ENCODE assay signal across 23 cellular contexts in the genomic region with DNA sequence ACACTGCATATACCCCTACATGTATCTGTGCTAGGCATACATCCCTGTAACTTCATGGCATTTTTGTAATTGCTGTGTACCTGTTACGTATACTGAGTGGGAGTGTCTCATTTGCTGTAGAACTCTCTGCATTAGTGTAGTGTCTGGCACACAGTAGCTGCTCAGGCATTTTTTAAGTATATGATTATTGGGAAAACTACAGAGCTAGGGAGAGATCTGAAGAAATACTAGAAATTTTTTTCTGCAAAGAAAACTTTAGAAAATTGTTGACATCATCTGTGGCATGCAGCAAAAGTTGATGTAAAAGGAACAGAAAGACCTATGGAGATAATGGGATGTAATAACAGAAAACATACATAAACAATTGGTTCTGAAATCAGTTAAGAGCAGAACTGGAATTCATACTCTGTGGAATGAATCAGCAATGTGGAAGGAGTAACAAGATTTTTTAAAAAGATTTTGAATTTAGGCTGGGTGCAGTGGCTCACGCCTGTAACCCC. TPM values are rescaled to one million over a fixed set of nuclear protein-coding genes. Genes with fewer than 3 reads are reported as not detected.
DNase-seq lines count a peak whose midpoint lies in the region; ATAC-seq and TF ChIP-seq lines count a peak whose summit lies in the region.
"Had no signal": no experiment of that assay in that cellular context is flagged by ENCODE, and none has a peak within 500 bp of the region (broad histone marks: within the 10 kb centered on the region; RNA-seq: fewer than 3 reads in every experiment).

No MANE protein-coding gene starts in this region.

- peak overlapping the region; percentile 26 for H3K27ac Mint-ChIP-seq in activated naive CD4-positive, alpha-beta T cell treated with anti-CD3 and anti-CD28 coated beads for 36 hours
- peak overlapping the region; percentile 20 for H3K27ac Mint-ChIP-seq in stimulated activated naive B cell treated with anti-CD40 and anti-IgM and Interleukin-4, amounts not matched to agents 10 μg/mL and 1 μg/mL and 100 μg/mL, for 72 hours
- H3K27ac Mint-ChIP-seq: T-cell had no signal

- no peak overlapping the region for H3K14ac ChIP-seq in IMR-90 (replicated peaks; ENCODE audit: low read depth, low read length)

- H2AFZ ChIP-seq in IMR-90 (replicated peaks; ENCODE audit: low read length, poor library complexity): no peak overlapping the region

- no peaks in the 10 kb centered on the region for H3K9me3 Mint-ChIP-seq in activated naive CD4-positive, alpha-beta T cell treated with anti-CD3 and anti-CD28 coated beads for 36 hours
- H3K9me3 Mint-ChIP-seq in stimulated activated naive B cell treated with anti-CD40 and anti-IgM and Interleukin-4, amounts not matched to agents 10 μg/mL and 1 μg/mL and 100 μg/mL, for 72 hours: no peaks in the 10 kb centered on the region
- H3K9me3 Mint-ChIP-seq: H9; naive thymus-derived CD8-positive, alpha-beta T cell; T-cell had no signal

- H3K27ac ChIP-seq in IMR-90 (ENCODE audit: insufficient read depth, low read length): no peak overlapping the region
- H3K27ac ChIP-seq in A673 (ENCODE audit: low read depth, low read length, poor library complexity, severe bottlenecking): no peak overlapping the region
- H3K27ac ChIP-seq: body of pancreas, thyroid gland had no signal

- H3K4me2 ChIP-seq in IMR-90 (ENCODE audit: low read depth, low read length): 0 out of 2 replicates have a peak overlapping the region, but pooled peaks have one; percentile 54

- H3K27me3 ChIP-seq in IMR-90 (ENCODE audit: control insufficient read depth, insufficient read depth, low read length) (no peaks in the 10 kb centered on the region), A673 (replicated peaks; ENCODE audit: insufficient read depth, low read depth, low read length, poor library complexity) (no peaks in the 10 kb centered on the region)
- H3K27me3 ChIP-seq: BE2C, body of pancreas, MG63, stomach, thyroid gland had no signal

- TF ChIP-seq CTCF in IMR-90 (conservative IDR thresholded peaks at IDR 0.05; ENCODE audit: low read depth, low read length) (no peak), A673 (conservative IDR thresholded peaks at IDR 0.05; ENCODE audit: low read depth, low read length) (no peak)

- H3K23ac ChIP-seq in IMR-90 (ENCODE audit: low read depth, low read length): no peak overlapping the region

- peaks cover 14% of the 10 kb centered on the region for H3K36me3 Mint-ChIP-seq in activated naive CD4-positive, alpha-beta T cell treated with anti-CD3 and anti-CD28 coated beads for 36 hours (ENCODE audit: low read depth)
- peaks cover 16 to 17% of the 10 kb centered on the region in 2 donors for H3K36me3 Mint-ChIP-seq in stimulated activated naive B cell treated with anti-CD40 and anti-IgM and Interleukin-4, amounts not matched to agents 10 μg/mL and 1 μg/mL and 100 μg/mL, for 72 hours

- H2BK120ac ChIP-seq in IMR-90 (ENCODE audit: low read depth, low read length): no peak overlapping the region

- intact Hi-C loops in activated naive CD4-positive, alpha-beta T cell treated with anti-CD3 and anti-CD28 coated beads for 36 hours (cut with micrococcal nuclease): no loop called here
- intact Hi-C loops in IMR-90 (cut with micrococcal nuclease): no loop called here
- intact Hi-C loops in A673 (cut with micrococcal nuclease; ENCODE audit: unreplicated experiment): no loop called here

- in situ Hi-C loops in IMR-90 (cut with MboI; ENCODE audit: low sequenced_read_pairs): no loop called here

- H2BK20ac ChIP-seq in IMR-90 (ENCODE audit: low read depth, low read length): no peak overlapping the region

- peaks cover 100% of the 10 kb centered on the region for H4K20me1 ChIP-seq in IMR-90 (ENCODE audit: insufficient read depth, low read length)

- H3K79me1 ChIP-seq in IMR-90 (ENCODE audit: low read depth in 1 of 2, low read length in 2 of 2): peaks cover 3 to 43% of the 10 kb centered on the region in 2 experiments; a peak in 3 of 4 replicates

- H3K4me1 ChIP-seq in IMR-90 (ENCODE audit: control insufficient read depth, insufficient read depth, low read length) (peaks cover 22% of the 10 kb centered on the region), A673 (ENCODE audit: insufficient read depth, low read length, poor library complexity, severe bottlenecking) (peaks cover 55% of the 10 kb centered on the region)

- H2AK9ac ChIP-seq in IMR-90 (replicated peaks; ENCODE audit: low read depth, low read length, poor library complexity): no peak overlapping the region

- CTCF ChIA-PET in activated naive CD4-positive, alpha-beta T cell treated with anti-CD3 and anti-CD28 coated beads for 36 hours (lab: Charles Lee): no interaction called here
- CTCF ChIA-PET in IMR-90 (lab: Yijun Ruan, JAX): no interaction called here
- CTCF ChIA-PET in A673 (lab: Charles Lee): no interaction called here

- H3K18ac ChIP-seq in IMR-90 (ENCODE audit: low read depth, low read length): no peak overlapping the region

- no peak overlapping the region for H2AK5ac ChIP-seq in IMR-90 (ENCODE audit: low read depth, low read length)

- no peak overlapping the region for H3K4me3 ChIP-seq in IMR-90 (ENCODE audit: insufficient read depth, low read depth, low read length)
- no peak overlapping the region for H3K4me3 ChIP-seq in A673 (ENCODE audit: low read depth, low read length, poor library complexity, severe bottlenecking)
- H3K4me3 ChIP-seq: body of pancreas, MG63, stomach, thyroid gland had no signal

- POLR2A ChIA-PET in IMR-90 (lab: Charles Lee; ENCODE audit: unreplicated experiment): no interaction called here
- POLR2A ChIA-PET in A673 (lab: Charles Lee; ENCODE audit: low non-redundant PET): no interaction called here

- no peak overlapping the region for H4K91ac ChIP-seq in IMR-90 (ENCODE audit: insufficient read depth, low read depth, low read length)

- 100% methylated on average over 1 of the region's 2 CpGs; no CpG with 5 or more reads in 1 of the 2 experiments for WGBS in IMR-90 (ENCODE audit: extremely low coverage in 2 of 2, insufficient read length in 1 of 2), 2 experiments

- no peak for DNase-seq in activated naive CD4-positive, alpha-beta T cell treated with anti-CD3 and anti-CD28 coated beads for 36 hours
- no peak for DNase-seq in activated naive CD4-positive, alpha-beta T cell treated with Interleukin-2 at 50 U/mL for 16 hours
- DNase-seq in IMR-90 (no peak), fibroblast of peridontal ligament (ENCODE audit: extremely low read depth) (peak; percentile 59), A673 (ENCODE audit: low spot score) (no peak)
- DNase-seq in stimulated activated naive B cell treated with anti-CD40 and anti-IgM and Interleukin-4, amounts not matched to agents 10 μg/mL and 1 μg/mL and 100 μg/mL, for 72 hours: no peak
- DNase-seq: BE2C; body of pancreas; DMS79; GF-D8; H9; KBM-7; MG63; naive thymus-derived CD8-positive, alpha-beta T cell; NCI-H2081 treated with DMSO at 0.1 percent for 48 hours; NCI-H226; SHP77 treated with DMSO at 0.1 percent for 48 hours; stomach; T-cell; thyroid gland had no signal

- no peak overlapping the region for H3K56ac ChIP-seq in IMR-90 (ENCODE audit: extremely low read depth, insufficient read depth, low read length)

- H3K9me3 ChIP-seq in IMR-90 (ENCODE audit: control insufficient read depth, insufficient read depth, low read length) (no peaks in the 10 kb centered on the region), A673 (ENCODE audit: low read depth, low read length, poor library complexity, severe bottlenecking) (no peaks in the 10 kb centered on the region)
- H3K9me3 ChIP-seq: BE2C, body of pancreas, MG63, stomach, thyroid gland had no signal

- no peak overlapping the region for H3K4ac ChIP-seq in IMR-90 (ENCODE audit: low read depth, low read length)

- H3K9me1 ChIP-seq in IMR-90 (ENCODE audit: insufficient read depth, low read length): peaks cover 10% of the 10 kb centered on the region

- dilution Hi-C loops in IMR-90 (cut with HindIII; ENCODE audit: low sequenced_read_pairs, unreplicated experiment): no loop called here

- H3K4me1 Mint-ChIP-seq in activated naive CD4-positive, alpha-beta T cell treated with anti-CD3 and anti-CD28 coated beads for 36 hours (ENCODE audit: low read depth): peaks cover 73% of the 10 kb centered on the region
- peaks cover 18 to 56% of the 10 kb centered on the region in 2 donors for H3K4me1 Mint-ChIP-seq in stimulated activated naive B cell treated with anti-CD40 and anti-IgM and Interleukin-4, amounts not matched to agents 10 μg/mL and 1 μg/mL and 100 μg/mL, for 72 hours

- H3K36me3 ChIP-seq in IMR-90 (ENCODE audit: control insufficient read depth, insufficient read depth, low read length): peaks cover 3% of the 10 kb centered on the region
- H3K36me3 ChIP-seq in A673 (ENCODE audit: insufficient read depth, low read length, poor library complexity, severe bottlenecking): no peaks in the 10 kb centered on the region
- H3K36me3 ChIP-seq: stomach, thyroid gland had no signal

- H3K27me3 Mint-ChIP-seq in activated naive CD4-positive, alpha-beta T cell treated with anti-CD3 and anti-CD28 coated beads for 36 hours (ENCODE audit: low read depth): no peaks in the 10 kb centered on the region
- H3K27me3 Mint-ChIP-seq in stimulated activated naive B cell treated with anti-CD40 and anti-IgM and Interleukin-4, amounts not matched to agents 10 μg/mL and 1 μg/mL and 100 μg/mL, for 72 hours: no peaks in the 10 kb centered on the region
- H3K27me3 Mint-ChIP-seq: naive thymus-derived CD8-positive, alpha-beta T cell; T-cell had no signal

- H3K9ac ChIP-seq in IMR-90 (ENCODE audit: low read depth, low read length): no peak overlapping the region

- H3K4me3 Mint-ChIP-seq in activated naive CD4-positive, alpha-beta T cell treated with anti-CD3 and anti-CD28 coated beads for 36 hours: no peak overlapping the region
- no peak overlapping the region for H3K4me3 Mint-ChIP-seq in stimulated activated naive B cell treated with anti-CD40 and anti-IgM and Interleukin-4, amounts not matched to agents 10 μg/mL and 1 μg/mL and 100 μg/mL, for 72 hours
- H3K4me3 Mint-ChIP-seq: H9 had no signal

- no peak overlapping the region for H4K5ac ChIP-seq in IMR-90 (ENCODE audit: low read depth, low read length)

- BruUV-seq in IMR-90 (replicated peaks; lab: Mats Ljungman, UMichigan) (no TSS peak), A673 (replicated peaks; lab: Mats Ljungman, UMichigan) (no TSS peak)

- no peak overlapping the region for H2BK15ac ChIP-seq in IMR-90 (ENCODE audit: low read depth, low read length)

- H4K8ac ChIP-seq in IMR-90 (ENCODE audit: low read depth in 2 of 2, low read length in 2 of 2): no peak overlapping the region

- H2BK5ac ChIP-seq in IMR-90 (ENCODE audit: low read depth, low read length, poor library complexity, severe bottlenecking): peak overlapping the region; percentile 59

- TF ChIP-seq POLR2A in IMR-90 (IDR thresholded peaks at IDR 0.05; ENCODE audit: low read depth, low read length): no peak

- no peak for TF ChIP-seq RAD21 in IMR-90 (IDR thresholded peaks at IDR 0.05; ENCODE audit: low read length)

- ATAC-seq in IMR-90 (ENCODE audit: low read depth) (peak; percentile 30), HG03159 (IDR thresholded peaks at IDR 0.05; ENCODE audit: unreplicated experiment) (no peak), GM19395 (IDR thresholded peaks at IDR 0.05; ENCODE audit: unreplicated experiment) (no peak)
- no peak for ATAC-seq in stimulated activated naive B cell treated with anti-CD40 and anti-IgM and Interleukin-4, amounts not matched to agents 10 μg/mL and 1 μg/mL and 100 μg/mL, for 72 hours (replicated peaks)
- ATAC-seq: body of pancreas; naive thymus-derived CD8-positive, alpha-beta T cell; Panc1; T-cell had no signal

RNA-seq across cellular contexts. Expression of gene CLTC, which starts 11.6 kb away (rescaled TPM):
- total RNA-seq in activated naive CD4-positive, alpha-beta T cell treated with anti-CD3 and anti-CD28 coated beads for 36 hours: 100 to 1,000 TPM; 127 to 134 TPM
- total RNA-seq in IMR-90 (2012; rRNA removed) (576 and 641 TPM in 2 replicates), A673 (2021) (313 and 321 TPM in 2 replicates)
- 156 and 181 TPM in 2 replicates for polyA plus RNA-seq in IMR-90 (2012; rRNA removed)
- polyA plus RNA-seq in IMR-90 (2012; cell fraction: cytosol; rRNA removed): 72.2 and 169 TPM in 2 replicates
- polyA plus RNA-seq in IMR-90 (2012; cell fraction: nucleus; rRNA removed; ENCODE audit: low replicate concordance): 55.8 and 274 TPM in 2 replicates
